8 cellular contexts compared by ENCODE assay signal in genomic region chr11:67119577-67120391, GRCh38. TPM values are rescaled to one million over a fixed set of nuclear protein-coding genes. Genes with fewer than 3 reads are reported as not detected.
DNase-seq lines count a peak whose midpoint lies in the region; ATAC-seq and TF ChIP-seq lines count a peak whose summit lies in the region.

No MANE protein-coding gene starts in this region.

- no peaks in the 10 kb centered on the region for H3K27me3 Mint-ChIP-seq in CD4-positive, alpha-beta T cell

- peaks cover 37% of the 10 kb centered on the region for H3K36me3 Mint-ChIP-seq in CD4-positive, alpha-beta T cell (ENCODE audit: low read depth)

- peak overlapping the region; percentile 92 for H3K4me3 Mint-ChIP-seq in CD4-positive, alpha-beta T cell

- no peak for TF ChIP-seq EP300 in suprapubic skin (IDR thresholded peaks at IDR 0.05)

- H3K9me3 ChIP-seq in CD4-positive, alpha-beta T cell (ENCODE audit: control insufficient read depth, low read length), result no peaks in the 10 kb centered on the region
- no peaks in the 10 kb centered on the region for H3K9me3 ChIP-seq in WERI-Rb-1 (ENCODE audit: severe bottlenecking)
- H3K9me3 ChIP-seq in mesodermal cell (ENCODE audit: control insufficient read depth, low read length), result no peaks in the 10 kb centered on the region
- no peaks in the 10 kb centered on the region for H3K9me3 ChIP-seq in suprapubic skin

- no peak for TF ChIP-seq CTCF in CD4-positive, alpha-beta T cell (IDR thresholded peaks at IDR 0.05)
- TF ChIP-seq CTCF in WERI-Rb-1 (IDR thresholded peaks at IDR 0.05; ENCODE audit: low read depth, low read length) (no peak), suprapubic skin (IDR thresholded peaks at IDR 0.05) (no peak)

- peak overlapping the region; percentile 85 for H3K4me3 ChIP-seq in WERI-Rb-1 (ENCODE audit: low read depth, low read length)
- peak overlapping the region; percentile 89 for H3K4me3 ChIP-seq in mesodermal cell (ENCODE audit: extremely low read depth, insufficient read depth, low read length, poor library complexity, severe bottlenecking)
- peak overlapping the region; percentile 92 for H3K4me3 ChIP-seq in suprapubic skin

- DNase-seq in CD4-positive, alpha-beta T cell, result peak in 7 of 10 experiments; percentile 6 to 44 (median 14)
- no peak for DNase-seq in WERI-Rb-1
- DNase-seq in effector CD4-positive, alpha-beta T cell, result peak; percentile 6
- peak; percentile 67 to 78 for DNase-seq in suprapubic skin (ENCODE audit: low spot score in 2 of 2)

- H3K27ac Mint-ChIP-seq in CD4-positive, alpha-beta T cell, result peak overlapping the region; percentile 91

- peaks cover 35% of the 10 kb centered on the region for H3K4me1 Mint-ChIP-seq in CD4-positive, alpha-beta T cell (ENCODE audit: low read depth)

- POLR2A ChIA-PET in CD4-positive, alpha-beta T cell (lab: Charles Lee), result interaction anchor here (0.6 to 3.7 kb wide), 20 partner anchors 8 to 1623 kb away, joined by 3 to 48 read pairs (median 5); partner anchors contain the start of genes POLD4, PTPRCAP and RBM4

- H3K27ac ChIP-seq in CD4-positive, alpha-beta T cell (ENCODE audit: low read depth, low read length), result peak overlapping the region; percentile 69
- H3K27ac ChIP-seq in WERI-Rb-1 (peak overlapping the region; percentile 97), mesodermal cell (ENCODE audit: low read depth, low read length, severe bottlenecking) (peak overlapping the region; percentile 84), suprapubic skin (peak overlapping the region; percentile 99)

- WGBS in mesodermal cell (ENCODE audit: insufficient coverage in 2 of 2), 2 experiments, result 0% methylated on average over 57 of the region's 63 CpGs
- under 1% methylated on average over 22 of the region's 63 CpGs for WGBS in suprapubic skin

- peak; percentile 3 for ATAC-seq in CD4-positive, alpha-beta T cell (ENCODE audit: poor library complexity)
- ATAC-seq in HG03469 (IDR thresholded peaks at IDR 0.05; ENCODE audit: unreplicated experiment) (peak; percentile 1), HG03460 (IDR thresholded peaks at IDR 0.05; ENCODE audit: unreplicated experiment) (no peak)

- peaks cover 3% of the 10 kb centered on the region for H3K4me1 ChIP-seq in mesodermal cell (ENCODE audit: control insufficient read depth, insufficient read depth, low read length, poor library complexity, severe bottlenecking)
- peaks cover 48% of the 10 kb centered on the region for H3K4me1 ChIP-seq in suprapubic skin

- CTCF ChIA-PET in CD4-positive, alpha-beta T cell (lab: Charles Lee), result interaction anchor here (0.6 to 1.4 kb wide), 6 partner anchors 38 to 442 kb away, joined by 3 to 6 read pairs (median 3); partner anchors contain the start of gene RBM4B

- no peaks in the 10 kb centered on the region for H3K27me3 ChIP-seq in CD4-positive, alpha-beta T cell (ENCODE audit: control insufficient read depth, insufficient read depth, low read length)
- no peaks in the 10 kb centered on the region for H3K27me3 ChIP-seq in WERI-Rb-1 (ENCODE audit: insufficient read depth, low read depth, severe bottlenecking)
- no peaks in the 10 kb centered on the region for H3K27me3 ChIP-seq in suprapubic skin

- peak; percentile 27 for TF ChIP-seq POLR2A in GM19193 (IDR thresholded peaks at IDR 0.05; ENCODE audit: extremely low read depth, insufficient read depth, insufficient read length)
- no peak for TF ChIP-seq POLR2A in suprapubic skin (IDR thresholded peaks at IDR 0.05)

- H3K36me3 ChIP-seq in WERI-Rb-1, result peaks cover 38% of the 10 kb centered on the region
- H3K36me3 ChIP-seq in mesodermal cell (ENCODE audit: control insufficient read depth, insufficient read depth, low read length), result peaks cover 25% of the 10 kb centered on the region
- peaks cover 1% of the 10 kb centered on the region for H3K36me3 ChIP-seq in suprapubic skin

- intact Hi-C loops in CD4-positive, alpha-beta T cell (cut with DNase I, micrococcal nuclease), result loop anchor here (5.0 to 10.0 kb wide), 6 partner anchors 37 to 685 kb away; partner anchors contain the start of gene PC (in 1 of the 2)

- H3K9me3 Mint-ChIP-seq in CD4-positive, alpha-beta T cell, result no peaks in the 10 kb centered on the region

RNA-seq across cellular contexts. Expression of gene KDM2A, which starts 0.7 kb away (rescaled TPM):
- 100 to 1,000 TPM; 410 to 412 TPM for total RNA-seq in CD4-positive, alpha-beta T cell
- 34.3 TPM for polyA plus RNA-seq in mesodermal cell (2013, experiment 1 of 2)
- polyA plus RNA-seq in mesodermal cell (2013, experiment 2 of 2), result 29.0 TPM
- 100 to 1,000 TPM in 1 of 4 donors, 10 to 100 TPM in 3; 76.0 to 142 (median 84.8) TPM for total RNA-seq in suprapubic skin
